ENCODE assay signal across 8 cellular contexts in genomic region chr1:229624906-229625871, GRCh38. TPM values are rescaled to one million over a fixed set of nuclear protein-coding genes. Genes with fewer than 3 reads are reported as not detected.
A peak's percentile ranks its signal among the peaks of the same experiment; 100 is the strongest.
DNase-seq lines count a peak whose midpoint lies in the region; ATAC-seq and TF ChIP-seq lines count a peak whose summit lies in the region.

No MANE protein-coding gene starts in this region.

- H3K9ac ChIP-seq in endodermal cell (ENCODE audit: extremely low read depth, low read length, poor library complexity, severe bottlenecking): peak overlapping the region; percentile 61

- no peak for TF ChIP-seq CTCF in endodermal cell (conservative IDR thresholded peaks at IDR 0.05)

- DNase-seq in AG08396 (ENCODE audit: low spot score) (peak; percentile 88), NCI-H748 (lab: John Stamatoyannopoulos, UW; ENCODE audit: unreplicated experiment) (peak; percentile 68), endodermal cell (peak; percentile 84)
- peak; percentile 30 to 38 (median 36) for DNase-seq in activated CD8-positive, alpha-beta memory T cell treated with anti-CD3 and anti-CD28 coated beads for 48 hours (ENCODE audit: low read depth in 2 of 3, low spot score in 2 of 3)
- DNase-seq in stimulated activated CD8-positive, alpha-beta memory T cell treated with anti-CD3 and anti-CD28 coated beads, Interleukin-4, amount 100 ng/mL, for 24 hours (ENCODE audit: low read depth): peak; percentile 45

- H3K27me3 Mint-ChIP-seq in endodermal cell (ENCODE audit: insufficient read depth): no peaks in the 10 kb centered on the region

- no peaks in the 10 kb centered on the region for H3K27me3 ChIP-seq in endodermal cell (ENCODE audit: control insufficient read depth, insufficient read depth, low read length, poor library complexity, severe bottlenecking)
- no peaks in the 10 kb centered on the region for H3K27me3 ChIP-seq in mononuclear cell (ENCODE audit: insufficient read depth, low read length)

- H3K9me3 ChIP-seq in endodermal cell (ENCODE audit: control insufficient read depth, low read length): no peaks in the 10 kb centered on the region
- H3K9me3 ChIP-seq in mononuclear cell (ENCODE audit: low read depth, low read length): no peaks in the 10 kb centered on the region

- peak; percentile 35 for ATAC-seq in GM18868 (IDR thresholded peaks at IDR 0.05; ENCODE audit: unreplicated experiment)
- peak; percentile 42 for ATAC-seq in HG03135 (IDR thresholded peaks at IDR 0.05; ENCODE audit: unreplicated experiment)

- H3K27ac ChIP-seq in endodermal cell (ENCODE audit: low read depth, low read length): no peak overlapping the region

- 3 to 19% methylated on average over 10 to 68 of the region's 86 CpGs for WGBS in endodermal cell (ENCODE audit: insufficient coverage in 1 of 2, insufficient read length in 1 of 2), 2 experiments

- peak overlapping the region; percentile 19 for H3K27ac Mint-ChIP-seq in endodermal cell

- H3K4me1 ChIP-seq in endodermal cell (ENCODE audit: control insufficient read depth, insufficient read depth, low read length) (peaks cover 7% of the 10 kb centered on the region), mononuclear cell (ENCODE audit: insufficient read depth, low read length) (peaks cover 27% of the 10 kb centered on the region)

- H3K4me3 Mint-ChIP-seq in endodermal cell: peak overlapping the region; percentile 94

- H3K36me3 ChIP-seq in endodermal cell (ENCODE audit: control insufficient read depth, insufficient read depth, low read length): peaks cover 8% of the 10 kb centered on the region

- H3K4me3 ChIP-seq in endodermal cell (ENCODE audit: low read length) (peak overlapping the region; percentile 96), mononuclear cell (ENCODE audit: low read length) (peak overlapping the region; percentile 78)

- H3K4me1 Mint-ChIP-seq in endodermal cell: peaks cover 25% of the 10 kb centered on the region

- H3K36me3 Mint-ChIP-seq in endodermal cell (ENCODE audit: low read depth): peaks cover 13% of the 10 kb centered on the region

- H3K9me3 Mint-ChIP-seq in endodermal cell: no peaks in the 10 kb centered on the region

RNA-seq across cellular contexts. Expression of gene TAF5L, which starts 0.7 kb away (rescaled TPM):
- total RNA-seq in endodermal cell (10 to 100 TPM; 13.1 to 17.7 TPM), mononuclear cell (20.1 TPM)
- polyA plus RNA-seq in endodermal cell (2013, experiment 1 of 2): 17.1 TPM
- 18.4 TPM for polyA plus RNA-seq in endodermal cell (2013, experiment 2 of 2)

RNA-seq across cellular contexts. Expression of gene URB2, which starts 0.9 kb away (rescaled TPM):
- total RNA-seq in endodermal cell (10 to 100 TPM; 18.6 to 20.3 TPM), mononuclear cell (8.2 TPM)
- 10.0 TPM for polyA plus RNA-seq in endodermal cell (2013, experiment 1 of 2)
- 8.4 TPM for polyA plus RNA-seq in endodermal cell (2013, experiment 2 of 2)

Comparison
In these comparisons a context has a peak if more than half of its experiments do, and no peak if none do; other contexts are left out.
1. DNase-seq: peak in every context shown above with its lines; median percentile 88 in AG08396; 84 in endodermal cell; 68 in NCI-H748; 45 in stimulated activated CD8-positive, alpha-beta memory T cell treated with anti-CD3 and anti-CD28 coated beads, Interleukin-4, amount 100 ng/mL, for 24 hours; 36 in activated CD8-positive, alpha-beta memory T cell treated with anti-CD3 and anti-CD28 coated beads for 48 hours.